Comparison of ENCODE assay signal across 1 cellular context in the genomic region with DNA sequence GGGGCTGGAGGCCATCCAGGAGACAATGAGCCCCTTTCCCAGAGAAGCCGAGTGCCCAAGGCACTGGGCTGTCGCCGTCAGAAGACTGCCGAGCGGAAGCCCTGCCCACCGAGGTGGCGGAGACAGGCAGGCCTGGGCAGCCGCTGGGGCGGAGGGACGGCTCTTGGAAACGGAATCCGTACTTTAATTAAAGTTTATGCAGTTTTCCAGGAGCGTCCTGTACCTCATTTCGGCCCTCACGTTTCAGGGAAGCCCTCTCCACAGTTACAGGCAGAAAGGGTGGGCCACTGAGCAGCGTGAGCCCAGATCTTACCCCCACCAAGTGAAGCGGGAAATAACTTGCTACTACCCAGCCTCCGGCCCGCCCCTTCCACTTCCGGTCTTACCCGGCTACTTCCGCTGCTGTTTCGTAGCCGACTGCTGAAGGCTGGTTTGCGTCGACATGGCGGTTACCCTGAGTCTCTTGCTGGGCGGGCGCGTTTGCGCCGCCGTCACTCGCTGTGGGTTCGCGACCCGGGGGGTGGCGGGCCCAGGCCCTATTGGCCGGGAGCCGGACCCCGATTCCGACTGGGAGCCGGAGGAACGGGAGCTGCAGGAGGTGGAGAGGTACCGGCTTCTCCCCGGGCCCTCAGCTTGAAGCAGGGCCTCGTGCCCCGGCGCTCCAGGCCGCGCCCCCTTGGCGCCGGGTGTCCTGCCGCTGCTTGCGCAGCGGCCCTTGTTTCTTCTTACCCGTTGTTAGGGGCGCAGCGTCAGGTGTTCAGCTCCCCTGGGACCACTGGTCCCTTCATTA.
TF ChIP-seq lines count a peak whose summit lies in the region.

NGRN (plus strand) TSS at position 402 of the 790 bp plus-strand sequence; CDS start at position 443, 41 bp downstream.

TF ChIP-seq in K562, 482 proteins besides CTCF, POLR2A, EP300 and RAD21 (continued from another document and continues in another):
- TF ChIP-seq TFE3 (CRISPR knock-in tag; IDR thresholded peaks at IDR 0.05) (no peak), YY1 (IDR thresholded peaks at IDR 0.05; ENCODE audit: borderline replicate concordance in 1 of 3, control insufficient read depth in 1 of 3, extremely low read depth in 1 of 3, insufficient read depth in 3 of 3, insufficient read length in 1 of 3, insufficient replicate concordance in 2 of 3, low read depth in 1 of 3, low read length in 2 of 3) (peak; percentile 10 to 91 (median 84)), PTBP1 (IDR thresholded peaks at IDR 0.05; ENCODE audit: low read depth, low read length) (no peak), PBX2 (CRISPR knock-in tag; IDR thresholded peaks at IDR 0.05; ENCODE audit: low read depth) (no peak), PBX2 (tag; conservative IDR thresholded peaks at IDR 0.05; ENCODE audit: low read depth) (no peak), ZNF57 (CRISPR knock-in tag; IDR thresholded peaks at IDR 0.05) (no peak), ZKSCAN8 (CRISPR knock-in tag; IDR thresholded peaks at IDR 0.05) (no peak), SLC30A9 (CRISPR knock-in tag; IDR thresholded peaks at IDR 0.05) (no peak), SAFB2 (IDR thresholded peaks at IDR 0.05; ENCODE audit: borderline replicate concordance, low read depth, low read length, severe bottlenecking) (no peak), NKRF (IDR thresholded peaks at IDR 0.05; ENCODE audit: borderline replicate concordance) (peak; percentile 93), CLOCK (CRISPR knock-in tag; IDR thresholded peaks at IDR 0.05; ENCODE audit: borderline replicate concordance) (no peak), NR2C2 (CRISPR knock-in tag; IDR thresholded peaks at IDR 0.05) (no peak), NR2C2 (tag; IDR thresholded peaks at IDR 0.05) (peak; percentile 72; the same call in 1 of the 2 replicates), MEF2D (tag; conservative IDR thresholded peaks at IDR 0.05; ENCODE audit: low read depth) (no peak), SRF (CRISPR knock-in tag; IDR thresholded peaks at IDR 0.05) (no peak), PYGO2 (tag; IDR thresholded peaks at IDR 0.05) (no peak), ZNF766 (CRISPR knock-in tag; conservative IDR thresholded peaks at IDR 0.05) (0 out of 2 replicates have a peak, but pooled peaks have one; percentile 46), CBX1 (IDR thresholded peaks at IDR 0.05; ENCODE audit: low read depth) (peak; percentile 93), NCOA6 (IDR thresholded peaks at IDR 0.05) (no peak), ZNF511 (CRISPR knock-in tag; IDR thresholded peaks at IDR 0.05) (no peak), OTX1 (CRISPR knock-in tag; IDR thresholded peaks at IDR 0.05) (no peak), RFX1 (IDR thresholded peaks at IDR 0.05) (no peak), PCBP2 (IDR thresholded peaks at IDR 0.05; ENCODE audit: low read depth, low read length, poor library complexity, severe bottlenecking) (no peak), ZBTB7A (IDR thresholded peaks at IDR 0.05; ENCODE audit: borderline replicate concordance, control insufficient read depth, low read depth, low read length) (no peak), ZNF696 (CRISPR knock-in tag; conservative IDR thresholded peaks at IDR 0.05) (no peak), ZFX (CRISPR knock-in tag; IDR thresholded peaks at IDR 0.05) (peak; percentile 97), BRF2 (IDR thresholded peaks at IDR 0.05; ENCODE audit: borderline replicate concordance, insufficient read depth, insufficient read length) (no peak), POLR2AphosphoS5 (IDR thresholded peaks at IDR 0.05; ENCODE audit: control insufficient read depth, insufficient read depth, low read depth, low read length) (peak; percentile 94)
- TF ChIP-seq, protein P1, sequence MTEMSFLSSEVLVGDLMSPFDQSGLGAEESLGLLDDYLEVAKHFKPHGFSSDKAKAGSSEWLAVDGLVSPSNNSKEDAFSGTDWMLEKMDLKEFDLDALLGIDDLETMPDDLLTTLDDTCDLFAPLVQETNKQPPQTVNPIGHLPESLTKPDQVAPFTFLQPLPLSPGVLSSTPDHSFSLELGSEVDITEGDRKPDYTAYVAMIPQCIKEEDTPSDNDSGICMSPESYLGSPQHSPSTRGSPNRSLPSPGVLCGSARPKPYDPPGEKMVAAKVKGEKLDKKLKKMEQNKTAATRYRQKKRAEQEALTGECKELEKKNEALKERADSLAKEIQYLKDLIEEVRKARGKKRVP (CRISPR knock-in tag; IDR thresholded peaks at IDR 0.05) = no peak
- TF ChIP-seq, protein P2, sequence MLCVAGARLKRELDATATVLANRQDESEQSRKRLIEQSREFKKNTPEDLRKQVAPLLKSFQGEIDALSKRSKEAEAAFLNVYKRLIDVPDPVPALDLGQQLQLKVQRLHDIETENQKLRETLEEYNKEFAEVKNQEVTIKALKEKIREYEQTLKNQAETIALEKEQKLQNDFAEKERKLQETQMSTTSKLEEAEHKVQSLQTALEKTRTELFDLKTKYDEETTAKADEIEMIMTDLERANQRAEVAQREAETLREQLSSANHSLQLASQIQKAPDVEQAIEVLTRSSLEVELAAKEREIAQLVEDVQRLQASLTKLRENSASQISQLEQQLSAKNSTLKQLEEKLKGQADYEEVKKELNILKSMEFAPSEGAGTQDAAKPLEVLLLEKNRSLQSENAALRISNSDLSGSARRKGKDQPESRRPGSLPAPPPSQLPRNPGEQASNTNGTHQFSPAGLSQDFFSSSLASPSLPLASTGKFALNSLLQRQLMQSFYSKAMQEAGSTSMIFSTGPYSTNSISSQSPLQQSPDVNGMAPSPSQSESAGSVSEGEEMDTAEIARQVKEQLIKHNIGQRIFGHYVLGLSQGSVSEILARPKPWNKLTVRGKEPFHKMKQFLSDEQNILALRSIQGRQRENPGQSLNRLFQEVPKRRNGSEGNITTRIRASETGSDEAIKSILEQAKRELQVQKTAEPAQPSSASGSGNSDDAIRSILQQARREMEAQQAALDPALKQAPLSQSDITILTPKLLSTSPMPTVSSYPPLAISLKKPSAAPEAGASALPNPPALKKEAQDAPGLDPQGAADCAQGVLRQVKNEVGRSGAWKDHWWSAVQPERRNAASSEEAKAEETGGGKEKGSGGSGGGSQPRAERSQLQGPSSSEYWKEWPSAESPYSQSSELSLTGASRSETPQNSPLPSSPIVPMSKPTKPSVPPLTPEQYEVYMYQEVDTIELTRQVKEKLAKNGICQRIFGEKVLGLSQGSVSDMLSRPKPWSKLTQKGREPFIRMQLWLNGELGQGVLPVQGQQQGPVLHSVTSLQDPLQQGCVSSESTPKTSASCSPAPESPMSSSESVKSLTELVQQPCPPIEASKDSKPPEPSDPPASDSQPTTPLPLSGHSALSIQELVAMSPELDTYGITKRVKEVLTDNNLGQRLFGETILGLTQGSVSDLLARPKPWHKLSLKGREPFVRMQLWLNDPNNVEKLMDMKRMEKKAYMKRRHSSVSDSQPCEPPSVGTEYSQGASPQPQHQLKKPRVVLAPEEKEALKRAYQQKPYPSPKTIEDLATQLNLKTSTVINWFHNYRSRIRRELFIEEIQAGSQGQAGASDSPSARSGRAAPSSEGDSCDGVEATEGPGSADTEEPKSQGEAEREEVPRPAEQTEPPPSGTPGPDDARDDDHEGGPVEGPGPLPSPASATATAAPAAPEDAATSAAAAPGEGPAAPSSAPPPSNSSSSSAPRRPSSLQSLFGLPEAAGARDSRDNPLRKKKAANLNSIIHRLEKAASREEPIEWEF (CRISPR knock-in tag; IDR thresholded peaks at IDR 0.05) = no peak
- TF ChIP-seq, protein P3, sequence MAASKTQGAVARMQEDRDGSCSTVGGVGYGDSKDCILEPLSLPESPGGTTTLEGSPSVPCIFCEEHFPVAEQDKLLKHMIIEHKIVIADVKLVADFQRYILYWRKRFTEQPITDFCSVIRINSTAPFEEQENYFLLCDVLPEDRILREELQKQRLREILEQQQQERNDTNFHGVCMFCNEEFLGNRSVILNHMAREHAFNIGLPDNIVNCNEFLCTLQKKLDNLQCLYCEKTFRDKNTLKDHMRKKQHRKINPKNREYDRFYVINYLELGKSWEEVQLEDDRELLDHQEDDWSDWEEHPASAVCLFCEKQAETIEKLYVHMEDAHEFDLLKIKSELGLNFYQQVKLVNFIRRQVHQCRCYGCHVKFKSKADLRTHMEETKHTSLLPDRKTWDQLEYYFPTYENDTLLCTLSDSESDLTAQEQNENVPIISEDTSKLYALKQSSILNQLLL (CRISPR knock-in tag; IDR thresholded peaks at IDR 0.05; ENCODE audit: borderline replicate concordance) = no peak
- TF ChIP-seq, protein P4, sequence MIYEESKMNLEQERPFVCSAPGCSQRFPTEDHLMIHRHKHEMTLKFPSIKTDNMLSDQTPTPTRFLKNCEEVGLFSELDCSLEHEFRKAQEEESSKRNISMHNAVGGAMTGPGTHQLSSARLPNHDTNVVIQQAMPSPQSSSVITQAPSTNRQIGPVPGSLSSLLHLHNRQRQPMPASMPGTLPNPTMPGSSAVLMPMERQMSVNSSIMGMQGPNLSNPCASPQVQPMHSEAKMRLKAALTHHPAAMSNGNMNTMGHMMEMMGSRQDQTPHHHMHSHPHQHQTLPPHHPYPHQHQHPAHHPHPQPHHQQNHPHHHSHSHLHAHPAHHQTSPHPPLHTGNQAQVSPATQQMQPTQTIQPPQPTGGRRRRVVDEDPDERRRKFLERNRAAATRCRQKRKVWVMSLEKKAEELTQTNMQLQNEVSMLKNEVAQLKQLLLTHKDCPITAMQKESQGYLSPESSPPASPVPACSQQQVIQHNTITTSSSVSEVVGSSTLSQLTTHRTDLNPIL (CRISPR knock-in tag; IDR thresholded peaks at IDR 0.05) = no peak
